In genomic region chr16:16082255-16082654, GRCh38 we compare ENCODE assay signal across 18 cellular contexts.
DNase-seq lines count a peak whose midpoint lies in the region; ATAC-seq, FAIRE-seq and TF ChIP-seq lines count a peak whose summit lies in the region.
"Had no signal": no experiment of that assay in that cellular context is flagged by ENCODE, and none has a peak within 500 bp of the region (broad histone marks: within the 10 kb centered on the region; RNA-seq: fewer than 3 reads in every experiment).

No MANE protein-coding gene starts in this region.

- no TSS peak for BruUV-seq in HepG2 (replicated peaks; lab: Mats Ljungman, UMichigan)

- H3K4me3 ChIP-seq in HepG2 (replicated peaks in 1 of 3; ENCODE audit: insufficient read depth in 1 of 3, low read depth in 2 of 3, low read length in 3 of 3) (no peak overlapping the region), right lobe of liver (no peak overlapping the region), esophagus muscularis mucosa (no peak overlapping the region), trophoblast cell (ENCODE audit: low read depth, low read length) (no peak overlapping the region)

- intact Hi-C loops in HepG2 (cut with micrococcal nuclease; ENCODE audit: unreplicated experiment) (no loop called here), right lobe of liver (cut with DNase I) (no loop called here), esophagus muscularis mucosa (cut with DNase I) (no loop called here)

- H2BK120ac ChIP-seq in trophoblast cell (ENCODE audit: insufficient read depth, low read length, poor library complexity) = no peak overlapping the region

- H4K12ac ChIP-seq in trophoblast cell (ENCODE audit: low read depth, low read length) = no peak overlapping the region

- no peak overlapping the region for H3K27ac ChIP-seq in HepG2 (ENCODE audit: extremely low read length, insufficient read depth, low read length)
- no peak overlapping the region for H3K27ac ChIP-seq in right lobe of liver
- peak overlapping the region; percentile 87 to 90 (median 88) for H3K27ac ChIP-seq in esophagus muscularis mucosa (replicated peaks in 1 of 4)
- H3K27ac ChIP-seq in trophoblast cell (ENCODE audit: low read depth, low read length) = no peak overlapping the region
- H3K27ac ChIP-seq: HL-60 had no signal

- H4K91ac ChIP-seq in trophoblast cell (ENCODE audit: low read depth, low read length) = no peak overlapping the region

- peaks cover 41 to 75% of the 10 kb centered on the region in 2 experiments for H3K36me3 ChIP-seq in HepG2 (replicated peaks in 1 of 2; ENCODE audit: control insufficient read depth in 1 of 2, insufficient read depth in 2 of 2, low read length in 2 of 2)
- H3K36me3 ChIP-seq in right lobe of liver = no peaks in the 10 kb centered on the region
- peaks cover 40 to 90% (median 81%) of the 10 kb centered on the region in 4 donors for H3K36me3 ChIP-seq in esophagus muscularis mucosa
- peaks cover 25 to 35% of the 10 kb centered on the region in 2 experiments for H3K36me3 ChIP-seq in trophoblast cell (ENCODE audit: control insufficient read depth in 1 of 2, insufficient read depth in 2 of 2, low read length in 2 of 2)

- in situ Hi-C loops in HepG2 (cut with HindIII; ENCODE audit: extremely low pct_ligation_motif_present, low pct_unique_long_range_greater_than_20kb) = no loop called here

- H2BK12ac ChIP-seq in trophoblast cell (ENCODE audit: low read length) = no peak overlapping the region

- H3K4me1 ChIP-seq in HepG2 (ENCODE audit: insufficient read depth, low read length) (no peaks in the 10 kb centered on the region), right lobe of liver (no peaks in the 10 kb centered on the region), esophagus muscularis mucosa (peaks cover 0 to 69% (median 57%) of the 10 kb centered on the region in 4 donors), trophoblast cell (ENCODE audit: control insufficient read depth in 1 of 2, insufficient read depth in 2 of 2, low read length in 2 of 2) (no peaks in the 10 kb centered on the region)

- TF ChIP-seq RAD21 in HepG2 (CRISPR knock-in tag; IDR thresholded peaks at IDR 0.05) = no peak

- H3K23ac ChIP-seq in trophoblast cell (ENCODE audit: low read length) = peak overlapping the region; percentile 28

- H3K4me2 ChIP-seq in HepG2 (ENCODE audit: low read depth, low read length) (no peak overlapping the region), trophoblast cell (ENCODE audit: low read length) (no peak overlapping the region)

- H3K79me2 ChIP-seq in HepG2 (ENCODE audit: insufficient read depth, low read length) (no peaks in the 10 kb centered on the region), trophoblast cell (ENCODE audit: control insufficient read depth, insufficient read depth, low read length, poor library complexity) (no peaks in the 10 kb centered on the region)

- ATAC-seq in HepG2 = no peak
- no peak for ATAC-seq in right lobe of liver
- ATAC-seq: CD8-positive, alpha-beta T cell had no signal

- no peak overlapping the region for H3K14ac ChIP-seq in trophoblast cell (ENCODE audit: low read length)

- H3K18ac ChIP-seq in trophoblast cell (ENCODE audit: low read length) = no peak overlapping the region

- H2AK5ac ChIP-seq in trophoblast cell (ENCODE audit: low read length) = no peak overlapping the region

- CTCF ChIA-PET in HepG2 (lab: Yijun Ruan, JAX; ENCODE audit: low intra/inter-chr PET ratio, low total read pairs) = no interaction called here

- no peak for TF ChIP-seq POLR2A in HepG2 (IDR thresholded peaks at IDR 0.05; ENCODE audit: insufficient read depth in 1 of 2, low read depth in 2 of 2, low read length in 2 of 2)
- TF ChIP-seq POLR2A in right lobe of liver (IDR thresholded peaks at IDR 0.05) = no peak
- no peak for TF ChIP-seq POLR2A in esophagus muscularis mucosa (IDR thresholded peaks at IDR 0.05; ENCODE audit: low read depth)

- no peaks in the 10 kb centered on the region for H4K20me1 ChIP-seq in HepG2 (ENCODE audit: insufficient read depth, low read length)

- no peak overlapping the region for H3K9ac ChIP-seq in HepG2 (ENCODE audit: insufficient read depth, low read depth, low read length)
- no peak overlapping the region for H3K9ac ChIP-seq in trophoblast cell (ENCODE audit: low read length)

- H3K9me3 ChIP-seq in HepG2 (ENCODE audit: low read length) (peaks cover 11% of the 10 kb centered on the region), right lobe of liver (peaks cover 0 to 5% (median 0%) of the 10 kb centered on the region in 4 donors), esophagus muscularis mucosa (peaks cover 0 to 10% (median 3%) of the 10 kb centered on the region in 4 donors), trophoblast cell (ENCODE audit: insufficient read depth, low read depth, low read length) (peaks cover 5% of the 10 kb centered on the region)

- no peak overlapping the region for H3K4ac ChIP-seq in trophoblast cell (ENCODE audit: low read depth, low read length)

- H4K8ac ChIP-seq in trophoblast cell (ENCODE audit: low read depth, low read length) = no peak overlapping the region

- TF ChIP-seq CTCF in HepG2 (CRISPR knock-in tag; IDR thresholded peaks at IDR 0.05) (no peak), right lobe of liver (IDR thresholded peaks at IDR 0.05) (no peak), esophagus muscularis mucosa (IDR thresholded peaks at IDR 0.05) (no peak)

- no peaks in the 10 kb centered on the region for H3K79me1 ChIP-seq in trophoblast cell (ENCODE audit: low read length)

- POLR2A ChIA-PET in HepG2 (lab: Yijun Ruan, JAX) = no interaction called here

- DNase-seq in HepG2 (ENCODE audit: low spot score) (no peak), right lobe of liver (no peak), esophagus muscularis mucosa (ENCODE audit: extremely low spot score) (no peak), trophoblast cell (no peak), NCI-H2029 treated with DMSO at 0.1 percent for 48 hours (lab: John Stamatoyannopoulos, UW) (no peak), ecto neural progenitor cell (ENCODE audit: low spot score) (no peak)
- DNase-seq: CD8-positive, alpha-beta T cell; COR-L47; DMS153; DMS79 treated with DMSO at 0.1 percent for 48 hours; EL; GOT3; H9 had no signal

- FAIRE-seq in HepG2 (lab: Jason Lieb, UNC) = peak; percentile 12
- FAIRE-seq: D721Med, G401.6, GM12891, GM19239 had no signal

- H3K27me3 ChIP-seq in HepG2 (ENCODE audit: control insufficient read depth in 1 of 2, insufficient read depth in 2 of 2, low read length in 2 of 2) (no peaks in the 10 kb centered on the region), right lobe of liver (no peaks in the 10 kb centered on the region), esophagus muscularis mucosa (no peaks in the 10 kb centered on the region), trophoblast cell (ENCODE audit: insufficient read depth, low read length) (no peaks in the 10 kb centered on the region)

- 95% methylated on average over 2 of the region's 2 CpGs for WGBS in HepG2 (ENCODE audit: low lambda C conversion rate)
- WGBS in right lobe of liver (ENCODE audit: insufficient coverage, low coverage, low lambda C conversion rate, missing lambda C conversion rate) = 77% methylated on average over 2 of the region's 2 CpGs
- WGBS in esophagus muscularis mucosa = 98% methylated on average over 2 of the region's 2 CpGs
- WGBS in trophoblast cell (ENCODE audit: extremely low coverage, insufficient coverage, insufficient read length) = no CpG with 5 or more reads among the region's 2 CpGs

- H2BK5ac ChIP-seq in trophoblast cell (ENCODE audit: low read depth, low read length, poor library complexity) = no peak overlapping the region

- H2AFZ ChIP-seq in HepG2 (ENCODE audit: low read length) (no peak overlapping the region), trophoblast cell (ENCODE audit: insufficient read depth, low read length, poor library complexity) (no peak overlapping the region)

- no peak for TF ChIP-seq EP300 in HepG2 (IDR thresholded peaks at IDR 0.05; ENCODE audit: low read depth in 2 of 2, low read length in 2 of 2)
- TF ChIP-seq EP300 in HepG2 (CRISPR knock-in tag; IDR thresholded peaks at IDR 0.05; ENCODE audit: borderline replicate concordance) = no peak
- no peak for TF ChIP-seq EP300 in esophagus muscularis mucosa (IDR thresholded peaks at IDR 0.05)

TF ChIP-seq in HepG2, 621 proteins besides CTCF, POLR2A, EP300 and RAD21:
- peak; percentile 69 to 83 for TF ChIP-seq MAFK (conservative IDR thresholded peaks at IDR 0.05 in 1 of 2, IDR thresholded peaks at IDR 0.05 in 1 of 2; ENCODE audit: low read length in 2 of 2)
- TF ChIP-seq MAFF (IDR thresholded peaks at IDR 0.05; ENCODE audit: low read depth, low read length) = peak; percentile 78
- TF ChIP-seq ZFP82 (CRISPR knock-in tag; IDR thresholded peaks at IDR 0.05; ENCODE audit: borderline replicate concordance) = no peak
- no peak for TF ChIP-seq CENPT (CRISPR knock-in tag; IDR thresholded peaks at IDR 0.05; ENCODE audit: low read depth)
- TF ChIP-seq, protein P1, sequence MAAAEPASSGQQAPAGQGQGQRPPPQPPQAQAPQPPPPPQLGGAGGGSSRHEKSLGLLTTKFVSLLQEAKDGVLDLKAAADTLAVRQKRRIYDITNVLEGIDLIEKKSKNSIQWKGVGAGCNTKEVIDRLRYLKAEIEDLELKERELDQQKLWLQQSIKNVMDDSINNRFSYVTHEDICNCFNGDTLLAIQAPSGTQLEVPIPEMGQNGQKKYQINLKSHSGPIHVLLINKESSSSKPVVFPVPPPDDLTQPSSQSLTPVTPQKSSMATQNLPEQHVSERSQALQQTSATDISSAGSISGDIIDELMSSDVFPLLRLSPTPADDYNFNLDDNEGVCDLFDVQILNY (CRISPR knock-in tag; conservative IDR thresholded peaks at IDR 0.05) = no peak
- TF ChIP-seq, protein P2, sequence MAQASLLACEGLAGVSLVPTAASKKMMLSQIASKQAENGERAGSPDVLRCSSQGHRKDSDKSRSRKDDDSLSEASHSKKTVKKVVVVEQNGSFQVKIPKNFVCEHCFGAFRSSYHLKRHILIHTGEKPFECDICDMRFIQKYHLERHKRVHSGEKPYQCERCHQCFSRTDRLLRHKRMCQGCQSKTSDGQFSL (CRISPR knock-in tag; IDR thresholded peaks at IDR 0.05) = no peak
- TF ChIP-seq, protein P3, sequence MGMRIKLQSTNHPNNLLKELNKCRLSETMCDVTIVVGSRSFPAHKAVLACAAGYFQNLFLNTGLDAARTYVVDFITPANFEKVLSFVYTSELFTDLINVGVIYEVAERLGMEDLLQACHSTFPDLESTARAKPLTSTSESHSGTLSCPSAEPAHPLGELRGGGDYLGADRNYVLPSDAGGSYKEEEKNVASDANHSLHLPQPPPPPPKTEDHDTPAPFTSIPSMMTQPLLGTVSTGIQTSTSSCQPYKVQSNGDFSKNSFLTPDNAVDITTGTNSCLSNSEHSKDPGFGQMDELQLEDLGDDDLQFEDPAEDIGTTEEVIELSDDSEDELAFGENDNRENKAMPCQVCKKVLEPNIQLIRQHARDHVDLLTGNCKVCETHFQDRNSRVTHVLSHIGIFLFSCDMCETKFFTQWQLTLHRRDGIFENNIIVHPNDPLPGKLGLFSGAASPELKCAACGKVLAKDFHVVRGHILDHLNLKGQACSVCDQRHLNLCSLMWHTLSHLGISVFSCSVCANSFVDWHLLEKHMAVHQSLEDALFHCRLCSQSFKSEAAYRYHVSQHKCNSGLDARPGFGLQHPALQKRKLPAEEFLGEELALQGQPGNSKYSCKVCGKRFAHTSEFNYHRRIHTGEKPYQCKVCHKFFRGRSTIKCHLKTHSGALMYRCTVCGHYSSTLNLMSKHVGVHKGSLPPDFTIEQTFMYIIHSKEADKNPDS (CRISPR knock-in tag; IDR thresholded peaks at IDR 0.05) = no peak

Comparison
In these comparisons a context has a peak if more than half of its experiments do, and no peak if none do; other contexts are left out.
1. H3K27ac ChIP-seq: peak in esophagus muscularis mucosa (4 of 4); none in HepG2 (single experiment), right lobe of liver (0 of 3) and trophoblast cell (single experiment).